In the genomic region with DNA sequence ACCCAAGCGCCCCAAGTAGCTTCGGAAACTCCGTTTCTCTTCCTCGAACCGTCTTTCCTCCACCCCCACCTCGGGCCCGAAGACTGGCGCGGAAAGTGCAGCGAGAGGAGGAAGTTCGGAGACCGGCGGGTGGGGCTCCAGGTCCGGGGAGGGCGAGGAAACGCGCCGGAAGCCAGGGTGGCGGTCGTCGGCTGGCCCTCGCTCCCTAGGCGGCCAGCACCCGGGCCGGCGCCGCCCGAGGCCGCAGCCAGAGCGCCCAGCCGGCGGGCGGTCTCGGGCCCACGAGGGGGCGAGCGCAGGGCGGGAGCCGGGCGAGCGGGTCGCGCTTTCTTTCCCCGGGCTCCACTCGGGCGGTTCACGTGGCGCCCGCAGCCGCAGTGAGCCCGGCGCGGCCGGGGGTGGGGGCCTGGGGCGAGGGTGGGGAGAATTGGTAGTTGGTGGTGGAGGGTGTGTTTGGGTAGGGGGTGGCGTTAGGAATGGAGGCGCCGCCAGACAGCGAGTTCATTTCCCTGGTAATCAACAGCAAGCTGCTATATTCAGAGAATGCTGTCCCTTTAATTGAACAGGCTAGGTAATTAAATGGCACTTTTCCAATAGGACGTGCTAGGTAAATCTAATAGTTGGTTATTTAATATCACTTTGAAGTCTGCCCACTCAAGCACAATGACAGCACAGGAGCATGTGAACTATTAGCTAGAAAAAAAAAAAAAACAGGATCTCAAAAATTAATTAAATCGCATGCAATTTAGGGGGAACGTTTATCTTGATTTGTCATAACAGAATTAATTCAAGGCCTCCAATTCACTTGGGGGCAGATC, we compare ENCODE assay signal across 9 cellular contexts. TPM values are rescaled to one million over a fixed set of nuclear protein-coding genes. Genes with fewer than 3 reads are reported as not detected.
DNase-seq lines count a peak whose midpoint lies in the region; ATAC-seq, FAIRE-seq and TF ChIP-seq lines count a peak whose summit lies in the region.
"Had no signal": no experiment of that assay in that cellular context is flagged by ENCODE, and none has a peak within 500 bp of the region (broad histone marks: within the 10 kb centered on the region; RNA-seq: fewer than 3 reads in every experiment).

No MANE protein-coding gene starts in this region.

- no peak for TF ChIP-seq CTCF in osteoblast (IDR thresholded peaks at IDR 0.05; ENCODE audit: extremely low read depth, low read depth, low read length)

- H3K36me3 Mint-ChIP-seq in activated naive CD4-positive, alpha-beta T cell treated with anti-CD3 and anti-CD28 coated beads, Interleukin-2, amount 50 U/mL, for 24 hours, result no peaks in the 10 kb centered on the region

- no peaks in the 10 kb centered on the region for H3K9me3 Mint-ChIP-seq in activated naive CD4-positive, alpha-beta T cell treated with anti-CD3 and anti-CD28 coated beads, Interleukin-2, amount 50 U/mL, for 24 hours

- no peaks in the 10 kb centered on the region for H3K27me3 ChIP-seq in SJCRH30
- no peaks in the 10 kb centered on the region for H3K27me3 ChIP-seq in osteoblast (ENCODE audit: insufficient read depth, low read length)

- H3K27ac Mint-ChIP-seq in activated naive CD4-positive, alpha-beta T cell treated with anti-CD3 and anti-CD28 coated beads, Interleukin-2, amount 50 U/mL, for 24 hours, result peak overlapping the region; percentile 77

- H3K79me2 ChIP-seq in osteoblast (ENCODE audit: insufficient read depth, low read length), result peaks cover 92% of the 10 kb centered on the region

- peaks cover 48% of the 10 kb centered on the region for H3K4me1 Mint-ChIP-seq in activated naive CD4-positive, alpha-beta T cell treated with anti-CD3 and anti-CD28 coated beads, Interleukin-2, amount 50 U/mL, for 24 hours

- FAIRE-seq in urothelium cell line (lab: Jason Lieb, UNC), result no peak
- FAIRE-seq: colon had no signal

- H3K9me3 ChIP-seq in SJCRH30 (replicated peaks) (no peaks in the 10 kb centered on the region), osteoblast (ENCODE audit: low read depth, low read length) (no peaks in the 10 kb centered on the region)

- peaks cover 30% of the 10 kb centered on the region for H3K27me3 Mint-ChIP-seq in activated naive CD4-positive, alpha-beta T cell treated with anti-CD3 and anti-CD28 coated beads, Interleukin-2, amount 50 U/mL, for 24 hours

- peak; percentile 36 for ATAC-seq in GM21360 (IDR thresholded peaks at IDR 0.05; ENCODE audit: unreplicated experiment)

- peak overlapping the region; percentile 93 for H3K4me3 Mint-ChIP-seq in activated naive CD4-positive, alpha-beta T cell treated with anti-CD3 and anti-CD28 coated beads, Interleukin-2, amount 50 U/mL, for 24 hours

- H3K4me3 ChIP-seq in SJCRH30, result peak overlapping the region; percentile 60
- peak overlapping the region; percentile 89 for H3K4me3 ChIP-seq in osteoblast (ENCODE audit: insufficient read depth, low read length)

- DNase-seq in DMS114 treated with DMSO at 0.1 percent for 48 hours (lab: John Stamatoyannopoulos, UW; ENCODE audit: unreplicated experiment) (peak; percentile 16), HUDEP-2 (lab: John Stamatoyannopoulos, UW; ENCODE audit: unreplicated experiment in 76 of 76) (peak in 50 of 76 experiments; percentile 2 to 59 (median 35)), SJCRH30 (peak; percentile 64 to 65), head of caudate nucleus (peak; percentile 12 to 84 (median 68)), osteoblast (ENCODE audit: insufficient read length, low spot score, missing footprints) (peak; percentile 96), urothelium cell line (ENCODE audit: low spot score) (peak; percentile 72)

- H3K27ac ChIP-seq in SJCRH30 (peak overlapping the region; percentile 58), osteoblast (ENCODE audit: low read depth, low read length) (peak overlapping the region; percentile 55)

- intact Hi-C loops in head of caudate nucleus (cut with DNase I), result loop anchor here (10.0 kb wide), 2 partner anchors 69 to 201 kb away; no protein-coding TSS in a partner anchor

- H3K36me3 ChIP-seq in SJCRH30 (peaks cover 57% of the 10 kb centered on the region), osteoblast (ENCODE audit: insufficient read depth, low read length) (peaks cover 24% of the 10 kb centered on the region)

- H3K4me1 ChIP-seq in SJCRH30 (0 out of 2 replicates have a peak, but pooled peaks cover 3% of the 10 kb centered on the region), osteoblast (ENCODE audit: insufficient read depth, low read length) (peaks cover 48% of the 10 kb centered on the region)

- H4K20me1 ChIP-seq in osteoblast (ENCODE audit: insufficient read depth, low read length), result peaks cover 4% of the 10 kb centered on the region

- peak overlapping the region; percentile 97 for H3K4me2 ChIP-seq in osteoblast (ENCODE audit: insufficient read depth, low read length)

- H2AFZ ChIP-seq in osteoblast (ENCODE audit: low read length), result peak overlapping the region; percentile 68

RNA-seq across cellular contexts. Expression of a gene that starts 6.7 kb away (rescaled TPM):
- 82.0 and 88.3 TPM in 2 replicates for total RNA-seq in SJCRH30 (2014; rRNA removed; shearing (Covaris generic))
- total RNA-seq in osteoblast, result 61.9 and 62.8 TPM in 2 replicates

Comparison
In these comparisons a context has a peak if more than half of its experiments do, and no peak if none do; other contexts are left out.
1. Peak in every context shown above with its lines: DNase-seq, ATAC-seq, H3K4me3 ChIP-seq and H3K27ac ChIP-seq.
2. DNase-seq: peak in every context shown above with its lines; median percentile 96 in osteoblast; 72 in urothelium cell line; 68 in head of caudate nucleus; 64 in SJCRH30; 35 in HUDEP-2; 16 in DMS114 treated with DMSO at 0.1 percent for 48 hours.